In the genomic region with DNA sequence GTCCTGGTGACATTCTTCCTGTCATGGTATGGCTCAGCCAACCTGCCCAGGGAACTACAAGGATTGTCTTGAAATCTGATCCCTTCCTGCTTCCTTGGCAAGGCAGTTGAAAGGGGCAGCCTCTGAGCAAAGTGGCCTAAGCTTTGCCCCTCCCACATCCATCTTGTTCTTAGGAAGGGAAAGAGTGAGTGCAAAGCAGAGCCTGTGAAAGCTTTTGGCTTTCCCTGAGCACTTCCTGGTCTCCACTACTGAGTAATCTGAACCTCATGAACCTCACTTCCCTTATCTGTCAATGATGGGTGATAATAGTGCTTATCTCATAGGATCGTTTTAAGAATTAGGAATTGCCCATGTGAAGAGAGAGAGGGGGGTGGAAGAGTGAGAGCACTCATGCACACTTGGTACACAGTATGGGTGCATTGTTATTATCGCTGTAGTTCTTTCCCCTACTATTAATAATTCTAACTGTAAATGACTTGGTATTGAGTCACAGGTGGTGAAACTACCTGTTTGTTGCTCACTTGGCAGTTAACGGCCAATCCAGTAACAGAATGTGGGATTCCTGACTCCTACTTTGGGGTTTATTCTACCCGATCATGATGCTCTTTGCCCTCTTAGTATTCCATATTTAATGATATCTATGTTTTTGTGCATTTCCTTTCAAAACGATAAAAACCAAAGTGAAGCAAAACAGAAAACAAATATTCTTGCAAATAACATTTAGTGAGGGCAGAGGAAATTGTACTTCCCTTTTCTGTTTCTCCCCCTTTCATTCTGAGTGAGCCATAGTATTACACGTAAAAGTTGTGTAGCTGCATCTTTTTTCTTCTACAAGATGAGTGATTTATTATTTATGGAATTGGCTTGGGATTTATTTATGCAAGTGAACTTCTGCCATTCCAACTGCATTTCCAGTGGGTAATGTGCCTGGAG, we compare ENCODE assay signal across 8 cellular contexts.
A peak's percentile ranks its signal among the peaks of the same experiment; 100 is the strongest.
DNase-seq lines count a peak whose midpoint lies in the region; ATAC-seq and TF ChIP-seq lines count a peak whose summit lies in the region.

No MANE protein-coding gene starts in this region.

- no peaks in the 10 kb centered on the region for H4K20me1 ChIP-seq in OCI-LY7 (ENCODE audit: insufficient read depth, low read length)

- H3K4me1 ChIP-seq in OCI-LY7 (ENCODE audit: insufficient read depth, low read length, poor library complexity, severe bottlenecking), result peaks cover 61% of the 10 kb centered on the region

- peak overlapping the region; percentile 99 for H3K27ac ChIP-seq in OCI-LY7 (ENCODE audit: low read depth, low read length, poor library complexity, severe bottlenecking)

- H3K36me3 ChIP-seq in OCI-LY7 (ENCODE audit: insufficient read depth, low read length), result peaks cover 60% of the 10 kb centered on the region

- CTCF ChIA-PET in activated naive CD4-positive, alpha-beta T cell treated with anti-CD3 and anti-CD28 coated beads, Interleukin-2, amount 10 ng/mL, durations not matched to agents 7 days and 5 days (lab: Charles Lee), result no interaction called here
- CTCF ChIA-PET in OCI-LY7 (lab: Charles Lee; ENCODE audit: unreplicated experiment), result no interaction called here

- intact Hi-C loops in OCI-LY7 (cut with micrococcal nuclease; ENCODE audit: unreplicated experiment), result loop anchor here (1.0 to 5.0 kb wide), 6 partner anchors 35 to 108 kb away; no protein-coding TSS in a partner anchor

- H3K9me2 ChIP-seq in OCI-LY7 (ENCODE audit: insufficient read depth, low read length), result no peaks in the 10 kb centered on the region

- no peak overlapping the region for H2AFZ ChIP-seq in OCI-LY7 (ENCODE audit: low read length)

- H3K4me3 ChIP-seq in OCI-LY7 (ENCODE audit: low read depth, low read length, poor library complexity, severe bottlenecking), result peak overlapping the region; percentile 60

- peaks cover 23% of the 10 kb centered on the region for H3K4me1 Mint-ChIP-seq in activated naive CD4-positive, alpha-beta T cell treated with anti-CD3 and anti-CD28 coated beads, Interleukin-2, amount 50 U/mL, for 24 hours
- H3K4me1 Mint-ChIP-seq in activated naive CD4-positive, alpha-beta T cell treated with anti-CD3 and anti-CD28 coated beads, Interleukin-2, amount 10 ng/mL, durations not matched to agents 7 days and 5 days, result no peaks in the 10 kb centered on the region
- H3K4me1 Mint-ChIP-seq in nephron progenitor cell, result peaks cover 13% of the 10 kb centered on the region

- POLR2A ChIA-PET in OCI-LY7 (lab: Charles Lee), result interaction anchor here (0.6 to 3.9 kb wide), 15 partner anchors 11 to 475 kb away, joined by 3 to 24 read pairs (median 4); no protein-coding TSS in a partner anchor

- DNase-seq in activated naive CD4-positive, alpha-beta T cell treated with anti-CD3 and anti-CD28 coated beads, Interleukin-2, amount 10 ng/mL, durations not matched to agents 7 days and 5 days, result no peak
- DNase-seq in OCI-LY7 (ENCODE audit: low spot score), result peak; percentile 86
- DNase-seq in nephron progenitor cell, result peak; percentile 5
- no peak for DNase-seq in NCI-H748 (lab: John Stamatoyannopoulos, UW; ENCODE audit: unreplicated experiment)
- no peak for DNase-seq in cerebellar cortex (ENCODE audit: low spot score)
- no peak for DNase-seq in activated CD8-positive, alpha-beta memory T cell treated with anti-CD3 and anti-CD28 coated beads, Interleukin-2, amount 50 U/mL, for 4 hours

- ATAC-seq in HG02981 (IDR thresholded peaks at IDR 0.05; ENCODE audit: unreplicated experiment), result peak; percentile 71

- H3K27me3 Mint-ChIP-seq in activated naive CD4-positive, alpha-beta T cell treated with anti-CD3 and anti-CD28 coated beads, Interleukin-2, amount 50 U/mL, for 24 hours, result no peaks in the 10 kb centered on the region
- H3K27me3 Mint-ChIP-seq in activated naive CD4-positive, alpha-beta T cell treated with anti-CD3 and anti-CD28 coated beads, Interleukin-2, amount 10 ng/mL, durations not matched to agents 7 days and 5 days, result no peaks in the 10 kb centered on the region
- H3K27me3 Mint-ChIP-seq in nephron progenitor cell (ENCODE audit: low read depth, poor library complexity), result peaks cover 6% of the 10 kb centered on the region

- TF ChIP-seq CTCF in OCI-LY7 (conservative IDR thresholded peaks at IDR 0.05; ENCODE audit: low read length) (no peak), nephron progenitor cell (IDR thresholded peaks at IDR 0.05) (no peak)

- peak overlapping the region; percentile 41 for H3K27ac Mint-ChIP-seq in activated naive CD4-positive, alpha-beta T cell treated with anti-CD3 and anti-CD28 coated beads, Interleukin-2, amount 50 U/mL, for 24 hours
- no peak overlapping the region for H3K27ac Mint-ChIP-seq in activated naive CD4-positive, alpha-beta T cell treated with anti-CD3 and anti-CD28 coated beads, Interleukin-2, amount 10 ng/mL, durations not matched to agents 7 days and 5 days
- peak overlapping the region; percentile 39 for H3K27ac Mint-ChIP-seq in nephron progenitor cell

- no peaks in the 10 kb centered on the region for H3K36me3 Mint-ChIP-seq in activated naive CD4-positive, alpha-beta T cell treated with anti-CD3 and anti-CD28 coated beads, Interleukin-2, amount 50 U/mL, for 24 hours
- H3K36me3 Mint-ChIP-seq in activated naive CD4-positive, alpha-beta T cell treated with anti-CD3 and anti-CD28 coated beads, Interleukin-2, amount 10 ng/mL, durations not matched to agents 7 days and 5 days, result no peaks in the 10 kb centered on the region
- peaks cover 6% of the 10 kb centered on the region for H3K36me3 Mint-ChIP-seq in nephron progenitor cell (ENCODE audit: low read depth)

- H3K4me3 Mint-ChIP-seq in activated naive CD4-positive, alpha-beta T cell treated with anti-CD3 and anti-CD28 coated beads, Interleukin-2, amount 50 U/mL, for 24 hours, result no peak overlapping the region
- H3K4me3 Mint-ChIP-seq in activated naive CD4-positive, alpha-beta T cell treated with anti-CD3 and anti-CD28 coated beads, Interleukin-2, amount 10 ng/mL, durations not matched to agents 7 days and 5 days, result no peak overlapping the region
- H3K4me3 Mint-ChIP-seq in nephron progenitor cell, result no peak overlapping the region

- H3K9me3 Mint-ChIP-seq in activated naive CD4-positive, alpha-beta T cell treated with anti-CD3 and anti-CD28 coated beads, Interleukin-2, amount 50 U/mL, for 24 hours, result peaks cover 5% of the 10 kb centered on the region
- no peaks in the 10 kb centered on the region for H3K9me3 Mint-ChIP-seq in activated naive CD4-positive, alpha-beta T cell treated with anti-CD3 and anti-CD28 coated beads, Interleukin-2, amount 10 ng/mL, durations not matched to agents 7 days and 5 days
- H3K9me3 Mint-ChIP-seq in nephron progenitor cell, result peaks cover 30% of the 10 kb centered on the region

- no TSS peak for BruUV-seq in OCI-LY7 (replicated peaks; lab: Mats Ljungman, UMichigan)

- H3K79me2 ChIP-seq in OCI-LY7 (ENCODE audit: insufficient read depth, low read depth, low read length), result peaks cover 89% of the 10 kb centered on the region

- H3K4me2 ChIP-seq in OCI-LY7 (ENCODE audit: low read length), result peak overlapping the region; percentile 86

- peaks cover 28% of the 10 kb centered on the region for H3K9me3 ChIP-seq in OCI-LY7 (ENCODE audit: low read length)

Comparison
In these comparisons a context has a peak if more than half of its experiments do, and no peak if none do; other contexts are left out.
1. DNase-seq: peak in OCI-LY7 (single experiment) and nephron progenitor cell (single experiment); none in activated naive CD4-positive, alpha-beta T cell treated with anti-CD3 and anti-CD28 coated beads, Interleukin-2, amount 10 ng/mL, durations not matched to agents 7 days and 5 days (single experiment), NCI-H748 (single experiment), cerebellar cortex (single experiment) and activated CD8-positive, alpha-beta memory T cell treated with anti-CD3 and anti-CD28 coated beads, Interleukin-2, amount 50 U/mL, for 4 hours (single experiment).